ENCODE assay signal across 24 cellular contexts in genomic region chr16:54521327-54521726, GRCh38.
"Had no signal": no experiment of that assay in that cellular context is flagged by ENCODE, and none has a peak within 500 bp of the region (broad histone marks: within the 10 kb centered on the region; RNA-seq: fewer than 3 reads in every experiment).

No MANE protein-coding gene starts in this region.

- H3K36me3 ChIP-seq: colonic mucosa, esophagus muscularis mucosa, esophagus squamous epithelium, gastrocnemius medialis, gastroesophageal sphincter, heart left ventricle, heart right ventricle had no signal

- ATAC-seq: effector memory CD8-positive, alpha-beta T cell; esophagus mucosa; foreskin keratinocyte; gastrocnemius medialis; gastroesophageal sphincter had no signal

- DNase-seq: colonic mucosa; cortex of kidney; dermis blood vessel endothelial cell; dorsolateral prefrontal cortex; effector CD4-positive, alpha-beta T cell; effector CD8-positive, alpha-beta T cell; effector memory CD4-positive, alpha-beta T cell; effector memory CD8-positive, alpha-beta T cell; erythroblast; esophagus squamous epithelium; foreskin fibroblast; foreskin keratinocyte; foreskin melanocyte; gastrocnemius medialis; glutamatergic neuron; head of caudate nucleus; heart left ventricle; heart right ventricle had no signal

- H3K27me3 ChIP-seq: colonic mucosa, esophagus muscularis mucosa, foreskin keratinocyte, gastrocnemius medialis, heart left ventricle, heart right ventricle had no signal

- H3K4me3 Mint-ChIP-seq: dendritic cell treated with granulocyte-macrophage colony-stimulating factor and Interleukin-4, amounts not matched to agents 40 ng/mL and 50 ng/mL, for 4 days; effector memory CD8-positive, alpha-beta T cell had no signal

- H3K27ac Mint-ChIP-seq: dendritic cell treated with granulocyte-macrophage colony-stimulating factor and Interleukin-4, amounts not matched to agents 40 ng/mL and 50 ng/mL, for 4 days; effector memory CD8-positive, alpha-beta T cell had no signal

- H3K4me1 ChIP-seq: colonic mucosa, esophagus squamous epithelium, foreskin keratinocyte, gastrocnemius medialis, gastroesophageal sphincter had no signal

- H3K27ac ChIP-seq: colonic mucosa, coronary artery, dorsolateral prefrontal cortex, epithelial cell of prostate, esophagus muscularis mucosa, esophagus squamous epithelium, foreskin keratinocyte, gastrocnemius medialis, gastroesophageal sphincter had no signal

- H3K9me3 ChIP-seq: colonic mucosa, gastrocnemius medialis had no signal

- H3K4me3 ChIP-seq: colonic mucosa, coronary artery, dorsolateral prefrontal cortex, esophagus muscularis mucosa, esophagus squamous epithelium, gastrocnemius medialis, gastroesophageal sphincter, heart left ventricle, heart right ventricle had no signal
